Comparison of ENCODE assay signal across 11 cellular contexts in the genomic region with DNA sequence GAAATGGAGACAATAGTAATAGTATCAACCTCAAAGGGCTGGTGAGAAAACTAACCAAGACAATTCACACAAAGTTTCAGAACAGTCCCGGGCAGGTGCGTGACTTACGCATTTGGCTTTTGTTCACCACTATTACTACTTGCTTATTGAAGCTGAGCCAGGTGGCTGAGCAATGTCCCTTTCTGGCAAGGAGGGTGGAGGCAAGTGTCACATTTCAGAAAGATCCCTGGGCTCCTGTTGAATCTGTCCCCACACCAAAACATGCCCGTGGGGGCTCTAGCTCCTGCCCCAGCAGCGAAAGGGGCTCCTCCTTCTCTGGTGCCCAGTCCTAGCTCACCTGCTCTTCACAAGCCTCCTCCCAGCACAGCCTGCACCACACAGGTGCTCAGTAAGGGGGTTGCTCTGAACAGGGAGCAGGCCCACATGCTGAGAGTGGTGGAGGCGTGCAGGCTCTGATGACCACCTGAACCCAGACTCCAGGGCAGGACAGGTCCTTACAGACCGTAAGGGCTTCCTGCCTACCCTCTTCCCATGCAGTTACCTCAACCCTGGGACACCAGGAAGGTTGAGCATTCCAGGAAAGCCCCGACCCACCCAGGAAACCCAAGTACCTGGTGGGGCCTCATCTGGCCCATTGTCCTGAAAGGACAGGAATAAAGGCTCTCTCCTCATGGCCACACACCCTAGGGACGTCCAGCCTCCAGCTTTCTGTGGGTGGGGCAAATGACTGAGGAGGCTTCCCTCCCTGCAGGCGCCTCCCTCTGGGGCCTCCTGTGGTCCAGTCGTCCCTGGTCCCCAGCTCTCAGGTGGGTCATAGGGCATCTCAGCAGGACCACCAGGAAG. TPM values are rescaled to one million over a fixed set of nuclear protein-coding genes. Genes with fewer than 3 reads are reported as not detected.
DNase-seq lines count a peak whose midpoint lies in the region; ATAC-seq and TF ChIP-seq lines count a peak whose summit lies in the region.
"Had no signal": no experiment of that assay in that cellular context is flagged by ENCODE, and none has a peak within 500 bp of the region (broad histone marks: within the 10 kb centered on the region; RNA-seq: fewer than 3 reads in every experiment).

No MANE protein-coding gene starts in this region.

- CTCF ChIA-PET in mammary epithelial cell (lab: Charles Lee; ENCODE audit: low non-redundant PET), result no interaction called here

- no peaks in the 10 kb centered on the region for H4K20me1 ChIP-seq in mammary epithelial cell (ENCODE audit: insufficient read depth, low read length)

- no peaks in the 10 kb centered on the region for H3K27me3 ChIP-seq in mammary epithelial cell (ENCODE audit: insufficient read depth, low read length)

- peaks cover 100% of the 10 kb centered on the region for H3K4me1 Mint-ChIP-seq in stimulated activated naive CD8-positive, alpha-beta T cell treated with anti-CD3 and anti-CD28 coated beads, Interleukin-15, Interleukin-2, amounts not matched to agents 100 ng/mL and 50 ng/mL, for 24 hours (ENCODE audit: low read depth)

- no peak overlapping the region for H2AFZ ChIP-seq in mammary epithelial cell (ENCODE audit: low read depth, low read length)

- intact Hi-C loops in Right ventricle myocardium inferior (cut with DNase I) (no loop called here), left ventricle myocardium superior (cut with micrococcal nuclease) (no loop called here), mammary epithelial cell (cut with micrococcal nuclease) (no loop called here)

- dilution Hi-C loops in mammary epithelial cell (cut with HindIII; ENCODE audit: low sequenced_read_pairs), result no loop called here

- no peaks in the 10 kb centered on the region for H3K36me3 ChIP-seq in mammary epithelial cell (ENCODE audit: insufficient read depth, low read length)

- H3K36me3 Mint-ChIP-seq in stimulated activated naive CD8-positive, alpha-beta T cell treated with anti-CD3 and anti-CD28 coated beads, Interleukin-15, Interleukin-2, amounts not matched to agents 100 ng/mL and 50 ng/mL, for 24 hours (ENCODE audit: low read depth), result peaks cover 19% of the 10 kb centered on the region

- DNase-seq in Right ventricle myocardium inferior (ENCODE audit: missing footprints) (peak; percentile 39), left ventricle myocardium superior (no peak), NCI-H69 (lab: John Stamatoyannopoulos, UW) (peak; percentile 17), mammary epithelial cell (peak; percentile 83), NCI-H1417 treated with DMSO at 0.1 percent for 48 hours (lab: John Stamatoyannopoulos, UW) (no peak), HCEC 1CT (no peak)
- DNase-seq: aorta, C1 segment of cervical spinal cord, NCI-H1694 treated with DMSO at 0.1 percent for 48 hours had no signal

- in situ Hi-C loops in mammary epithelial cell (cut with MboI; ENCODE audit: low sequenced_read_pairs in 2 of 2), result no loop called here

- H3K4me2 ChIP-seq in mammary epithelial cell (ENCODE audit: insufficient read depth, low read depth, low read length), result no peak overlapping the region

- H3K4me3 Mint-ChIP-seq in stimulated activated naive CD8-positive, alpha-beta T cell treated with anti-CD3 and anti-CD28 coated beads, Interleukin-15, Interleukin-2, amounts not matched to agents 100 ng/mL and 50 ng/mL, for 24 hours, result peak overlapping the region; percentile 68

- WGBS in mammary epithelial cell (ENCODE audit: low coverage, missing lambda C conversion rate), result 66% methylated on average over 9 of the region's 11 CpGs

- BruUV-seq in mammary epithelial cell (replicated peaks; lab: Mats Ljungman, UMichigan), result no TSS peak

- H3K27ac Mint-ChIP-seq in stimulated activated naive CD8-positive, alpha-beta T cell treated with anti-CD3 and anti-CD28 coated beads, Interleukin-15, Interleukin-2, amounts not matched to agents 100 ng/mL and 50 ng/mL, for 24 hours, result peak overlapping the region; percentile 94

- H3K4me1 ChIP-seq in mammary epithelial cell (ENCODE audit: insufficient read depth, low read length), result peaks cover 56% of the 10 kb centered on the region

- no peaks in the 10 kb centered on the region for H3K79me2 ChIP-seq in mammary epithelial cell (ENCODE audit: insufficient read depth, low read length)

- no peaks in the 10 kb centered on the region for H3K9me3 ChIP-seq in mammary epithelial cell (replicated peaks; ENCODE audit: insufficient read depth, low read length)

- TF ChIP-seq CTCF in mammary epithelial cell (conservative IDR thresholded peaks at IDR 0.05 in 1 of 2, IDR thresholded peaks at IDR 0.05 in 1 of 2; ENCODE audit: extremely low read depth in 1 of 2, insufficient read depth in 1 of 2, low read depth in 1 of 2, low read length in 2 of 2), result no peak

- no peak overlapping the region for H3K4me3 ChIP-seq in mammary epithelial cell (replicated peaks in 1 of 3; ENCODE audit: insufficient read depth in 1 of 3, low read depth in 2 of 3, low read length in 3 of 3)

- no peak overlapping the region for H3K9ac ChIP-seq in mammary epithelial cell (ENCODE audit: insufficient read depth, low read length)

- H3K27ac ChIP-seq in mammary epithelial cell (ENCODE audit: insufficient read depth, low read depth, low read length), result no peak overlapping the region

- no peaks in the 10 kb centered on the region for H3K9me3 Mint-ChIP-seq in stimulated activated naive CD8-positive, alpha-beta T cell treated with anti-CD3 and anti-CD28 coated beads, Interleukin-15, Interleukin-2, amounts not matched to agents 100 ng/mL and 50 ng/mL, for 24 hours

- H3K27me3 Mint-ChIP-seq in stimulated activated naive CD8-positive, alpha-beta T cell treated with anti-CD3 and anti-CD28 coated beads, Interleukin-15, Interleukin-2, amounts not matched to agents 100 ng/mL and 50 ng/mL, for 24 hours, result no peaks in the 10 kb centered on the region

- no peak for ATAC-seq in Right ventricle myocardium inferior
- no peak for ATAC-seq in left ventricle myocardium superior
- ATAC-seq in GM18909 (IDR thresholded peaks at IDR 0.05; ENCODE audit: poor library complexity, unreplicated experiment), result no peak

RNA-seq across cellular contexts. Expression of a gene that starts 32.6 kb away (rescaled TPM):
- total RNA-seq in Right ventricle myocardium inferior, result 1.6 TPM
- total RNA-seq in left ventricle myocardium superior, result 1.3 TPM
- total RNA-seq in mammary epithelial cell, result 10 to 100 TPM in 1 of 2 donors, 1 to 10 TPM in 1; 4.2 to 17.5 TPM
- 10.0 TPM for polyA plus RNA-seq in mammary epithelial cell
- polyA minus RNA-seq in mammary epithelial cell, result 10.5 TPM

RNA-seq across cellular contexts. Expression of a gene that starts 33.7 kb away (rescaled TPM):
- 0.24 TPM for total RNA-seq in Right ventricle myocardium inferior
- 0.55 TPM for total RNA-seq in left ventricle myocardium superior
- total RNA-seq in mammary epithelial cell, result 1 to 10 TPM in 1 of 2 donors, not detected in 1; 2.3 TPM
- polyA plus RNA-seq in mammary epithelial cell, result not detected
- polyA minus RNA-seq in mammary epithelial cell, result not detected

RNA-seq across cellular contexts. Expression of a gene that starts 59.8 kb away (rescaled TPM):
- 47.7 TPM for total RNA-seq in Right ventricle myocardium inferior
- 55.1 TPM for total RNA-seq in left ventricle myocardium superior
- total RNA-seq in mammary epithelial cell, result 10 to 100 TPM; 36.4 to 41.7 TPM
- polyA plus RNA-seq in mammary epithelial cell, result 42.9 TPM
- 43.0 TPM for polyA minus RNA-seq in mammary epithelial cell

Comparison
In these comparisons a context has a peak if more than half of its experiments do, and no peak if none do; other contexts are left out.
1. DNase-seq: peak in Right ventricle myocardium inferior (single experiment), NCI-H69 (single experiment) and mammary epithelial cell (single experiment); none in left ventricle myocardium superior (single experiment), NCI-H1417 treated with DMSO at 0.1 percent for 48 hours (single experiment) and HCEC 1CT (single experiment).